In genomic region chrX:17361620-17362019, GRCh38 we compare ENCODE assay signal across 10 cellular contexts. TPM values are rescaled to one million over a fixed set of nuclear protein-coding genes. Genes with fewer than 3 reads are reported as not detected.
DNase-seq lines count a peak whose midpoint lies in the region; ATAC-seq and TF ChIP-seq lines count a peak whose summit lies in the region.
"Had no signal": no experiment of that assay in that cellular context is flagged by ENCODE, and none has a peak within 500 bp of the region (broad histone marks: within the 10 kb centered on the region; RNA-seq: fewer than 3 reads in every experiment).

No MANE protein-coding gene starts in this region.

- H3K4me1 ChIP-seq in colonic mucosa: no peaks in the 10 kb centered on the region

- intact Hi-C loops in colonic mucosa (cut with DNase I): no loop called here

- no peaks in the 10 kb centered on the region for H3K9me3 Mint-ChIP-seq in glutamatergic neuron (ENCODE audit: unreplicated experiment)
- H3K9me3 Mint-ChIP-seq: activated naive CD8-positive, alpha-beta T cell treated with anti-CD3 and anti-CD28 coated beads, Interleukin-2, amount 10 ng/mL, durations not matched to agents 7 days and 5 days had no signal

- no peak for ATAC-seq in GM18907 (IDR thresholded peaks at IDR 0.05; ENCODE audit: unreplicated experiment)
- no peak for ATAC-seq in HG03457 (IDR thresholded peaks at IDR 0.05; ENCODE audit: unreplicated experiment)

- no peak overlapping the region for H3K4me3 ChIP-seq in colonic mucosa
- H3K4me3 ChIP-seq: esophagus muscularis mucosa had no signal

- no peak overlapping the region for H3K27ac Mint-ChIP-seq in glutamatergic neuron (ENCODE audit: unreplicated experiment)
- H3K27ac Mint-ChIP-seq: activated naive CD8-positive, alpha-beta T cell treated with anti-CD3 and anti-CD28 coated beads, Interleukin-2, amount 10 ng/mL, durations not matched to agents 7 days and 5 days had no signal

- no peaks in the 10 kb centered on the region for H3K36me3 ChIP-seq in colonic mucosa
- H3K36me3 ChIP-seq: esophagus muscularis mucosa had no signal

- no peaks in the 10 kb centered on the region for H3K36me3 Mint-ChIP-seq in glutamatergic neuron (ENCODE audit: unreplicated experiment)
- H3K36me3 Mint-ChIP-seq: activated naive CD8-positive, alpha-beta T cell treated with anti-CD3 and anti-CD28 coated beads, Interleukin-2, amount 10 ng/mL, durations not matched to agents 7 days and 5 days had no signal

- H3K27ac ChIP-seq in C4-2B (no peak overlapping the region), colonic mucosa (no peak overlapping the region)
- H3K27ac ChIP-seq: esophagus muscularis mucosa had no signal

- no peak overlapping the region for H3K4me3 Mint-ChIP-seq in glutamatergic neuron (ENCODE audit: unreplicated experiment)
- H3K4me3 Mint-ChIP-seq: activated naive CD8-positive, alpha-beta T cell treated with anti-CD3 and anti-CD28 coated beads, Interleukin-2, amount 10 ng/mL, durations not matched to agents 7 days and 5 days had no signal

- DNase-seq in GM10266 (ENCODE audit: extremely low spot score) (no peak), RKO (ENCODE audit: low spot score) (peak; percentile 25), glutamatergic neuron (peak; percentile 49), colonic mucosa (no peak), cerebellar nuclear complex (lab: John Stamatoyannopoulos, UW) (no peak)
- DNase-seq: activated naive CD8-positive, alpha-beta T cell treated with anti-CD3 and anti-CD28 coated beads, Interleukin-2, amount 10 ng/mL, durations not matched to agents 7 days and 5 days had no signal

- H3K4me1 Mint-ChIP-seq in glutamatergic neuron (ENCODE audit: low read depth, unreplicated experiment): no peaks in the 10 kb centered on the region
- H3K4me1 Mint-ChIP-seq: activated naive CD8-positive, alpha-beta T cell treated with anti-CD3 and anti-CD28 coated beads, Interleukin-2, amount 10 ng/mL, durations not matched to agents 7 days and 5 days had no signal

- no peak overlapping the region for H3K9ac ChIP-seq in colonic mucosa (ENCODE audit: low read depth in 2 of 2, low read length in 2 of 2)

- no peaks in the 10 kb centered on the region for H3K27me3 ChIP-seq in colonic mucosa
- H3K27me3 ChIP-seq: esophagus muscularis mucosa had no signal

- no peaks in the 10 kb centered on the region for H3K9me3 ChIP-seq in colonic mucosa
- H3K9me3 ChIP-seq: esophagus muscularis mucosa had no signal

- peaks cover 1% of the 10 kb centered on the region for H3K27me3 Mint-ChIP-seq in glutamatergic neuron (ENCODE audit: unreplicated experiment)

- TF ChIP-seq CTCF in C4-2B (conservative IDR thresholded peaks at IDR 0.05) (peak; percentile 44), GM10266 (IDR thresholded peaks at IDR 0.05; ENCODE audit: control insufficient read depth, insufficient read depth, low read depth, missing control alignments) (peak; percentile 10), glutamatergic neuron (IDR thresholded peaks at IDR 0.05; ENCODE audit: partially characterized antibody, unreplicated experiment) (peak; percentile 43), colonic mucosa (IDR thresholded peaks at IDR 0.05) (no peak)

RNA-seq across cellular contexts. Expression of gene NHS, which starts 13.4 kb away (rescaled TPM):
- total RNA-seq in glutamatergic neuron (ENCODE audit: unreplicated experiment) (9.1 TPM), colonic mucosa (1 to 10 TPM; 3.0 to 4.3 TPM)

Comparison
In these comparisons a context has a peak if more than half of its experiments do, and no peak if none do; other contexts are left out.
1. DNase-seq: peak in RKO (single experiment) and glutamatergic neuron (single experiment); none in GM10266 (single experiment), colonic mucosa (single experiment) and cerebellar nuclear complex (0 of 2).